Comparison of ENCODE assay signal across 8 cellular contexts in the genomic region with DNA sequence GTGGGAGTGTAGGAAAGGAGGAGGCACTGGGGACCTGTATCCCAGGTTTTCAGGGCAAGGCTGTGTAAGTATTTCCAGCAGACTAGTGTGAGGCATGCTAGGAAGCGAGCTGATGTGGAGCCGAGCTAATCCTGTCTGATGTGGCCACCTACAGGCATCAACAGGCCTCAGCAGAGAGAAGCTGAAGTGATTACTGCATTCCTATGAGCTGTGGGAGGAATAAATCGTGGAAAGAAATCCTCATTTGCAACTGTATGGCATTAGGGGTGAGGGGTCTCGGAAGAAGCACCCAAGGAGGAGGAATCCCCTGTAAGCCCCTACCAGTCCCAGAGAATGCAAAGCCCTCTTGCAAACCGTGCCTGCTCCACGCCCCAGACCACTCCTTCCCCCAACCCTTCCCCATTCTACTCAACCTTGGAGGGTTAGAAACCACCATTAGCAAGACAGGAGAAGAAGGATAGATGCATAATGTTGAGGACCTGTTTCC. TPM values are rescaled to one million over a fixed set of nuclear protein-coding genes. Genes with fewer than 3 reads are reported as not detected.
DNase-seq lines count a peak whose midpoint lies in the region; ATAC-seq and TF ChIP-seq lines count a peak whose summit lies in the region.

No MANE protein-coding gene starts in this region.

- intact Hi-C loops in PC-9 (cut with micrococcal nuclease; ENCODE audit: unreplicated experiment): loop anchor here (1.0 to 5.0 kb wide), 6 partner anchors 57 to 588 kb away; partner anchors contain the start of genes FLOT1 and IER3

- 0 out of 2 replicates have a peak, but pooled peaks cover 3% of the 10 kb centered on the region for H3F3A ChIP-seq in PC-9 (ENCODE audit: insufficient read depth, low read depth)

- H4K20me1 ChIP-seq in PC-9 (ENCODE audit: insufficient read depth) (no peaks in the 10 kb centered on the region), osteoblast (ENCODE audit: insufficient read depth, low read length) (no peaks in the 10 kb centered on the region)

- POLR2A ChIA-PET in PC-9 (lab: Charles Lee; ENCODE audit: unreplicated experiment): interaction anchor here (0.5 to 0.7 kb wide), 5 partner anchors 60 to 340 kb away, joined by 3 to 26 read pairs (median 3); no protein-coding TSS in a partner anchor

- H3K27me3 ChIP-seq in PC-9 (ENCODE audit: insufficient read depth, low read depth) (no peaks in the 10 kb centered on the region), osteoblast (ENCODE audit: insufficient read depth, low read length) (no peaks in the 10 kb centered on the region)

- H3K79me2 ChIP-seq in PC-9 (ENCODE audit: low read depth) (no peaks in the 10 kb centered on the region), osteoblast (ENCODE audit: insufficient read depth, low read length) (no peaks in the 10 kb centered on the region)

- no peak for ATAC-seq in HG03565 (IDR thresholded peaks at IDR 0.05; ENCODE audit: unreplicated experiment)

- peaks cover 3% of the 10 kb centered on the region; the same call in 1 of the 2 replicates for H3K4me1 ChIP-seq in PC-9 (replicated peaks; ENCODE audit: insufficient read depth)
- peaks cover 17% of the 10 kb centered on the region for H3K4me1 ChIP-seq in osteoblast (ENCODE audit: insufficient read depth, low read length)

- H3K27ac ChIP-seq in PC-9 (no peak overlapping the region), osteoblast (ENCODE audit: low read depth, low read length) (no peak overlapping the region)

- no peak overlapping the region for H2AFZ ChIP-seq in PC-9
- peak overlapping the region; percentile 54 for H2AFZ ChIP-seq in osteoblast (ENCODE audit: low read length)

- BruUV-seq in PC-9 (replicated peaks; lab: Mats Ljungman, UMichigan): no TSS peak

- peak; percentile 76 for DNase-seq in A172 (ENCODE audit: low spot score)
- peak; percentile 64 to 76 for DNase-seq in PC-9
- peak; percentile 87 for DNase-seq in fibroblast of peridontal ligament (ENCODE audit: extremely low read depth)
- peak; percentile 95 for DNase-seq in osteoblast (ENCODE audit: insufficient read length, low spot score, missing footprints)
- DNase-seq in stimulated activated CD4-positive, alpha-beta T cell treated with anti-CD3 and anti-CD28 coated beads, Interleukin-15, amount 100 ng/mL, for 24 hours: no peak
- no peak for DNase-seq in NCI-H187 (lab: John Stamatoyannopoulos, UW)

- no peaks in the 10 kb centered on the region for H3K36me3 ChIP-seq in PC-9 (ENCODE audit: low read depth)
- H3K36me3 ChIP-seq in osteoblast (ENCODE audit: insufficient read depth, low read length): no peaks in the 10 kb centered on the region

- peak; percentile 44; the same call in 1 of the 2 replicates for TF ChIP-seq CTCF in GM12874 (IDR thresholded peaks at IDR 0.05; ENCODE audit: insufficient read depth, low read depth, low read length)
- TF ChIP-seq CTCF in PC-9 (conservative IDR thresholded peaks at IDR 0.05): peak; percentile 75
- peak; percentile 84 for TF ChIP-seq CTCF in osteoblast (IDR thresholded peaks at IDR 0.05; ENCODE audit: extremely low read depth, low read depth, low read length)

- no peak overlapping the region for H3K4me2 ChIP-seq in PC-9
- H3K4me2 ChIP-seq in osteoblast (ENCODE audit: insufficient read depth, low read length): no peak overlapping the region

- H3K9me3 ChIP-seq in PC-9 (ENCODE audit: insufficient read depth, low read depth) (no peaks in the 10 kb centered on the region), osteoblast (ENCODE audit: low read depth, low read length) (no peaks in the 10 kb centered on the region)

- CTCF ChIA-PET in PC-9 (lab: Charles Lee): interaction anchor here (0.5 to 3.3 kb wide), 24 partner anchors 9 to 589 kb away, joined by 3 to 69 read pairs (median 4); partner anchors contain the start of genes GTF2H4, PSORS1C1 and VARS2

- H3K9me2 ChIP-seq in PC-9 (ENCODE audit: insufficient read depth): no peaks in the 10 kb centered on the region

- no peak overlapping the region for H3K4me3 ChIP-seq in PC-9
- no peak overlapping the region for H3K4me3 ChIP-seq in osteoblast (ENCODE audit: insufficient read depth, low read length)

RNA-seq across cellular contexts. Expression of gene C6orf15, which starts 41.6 kb away (rescaled TPM):
- 2.4 TPM in 2 replicates for total RNA-seq in A172 (2014; rRNA removed; shearing (Covaris generic))
- total RNA-seq in PC-9 (2021) (21.1 and 21.6 TPM in 2 replicates), osteoblast (not detected in 2 replicates)

RNA-seq across cellular contexts. Expression of gene PSORS1C1, which starts 43.8 kb away (rescaled TPM):
- total RNA-seq in A172 (2014; rRNA removed; shearing (Covaris generic)): 1.1 and 3.4 TPM in 2 replicates
- 29.2 and 34.2 TPM in 2 replicates for total RNA-seq in PC-9 (2021)
- total RNA-seq in osteoblast: 1.2 and 2.2 TPM in 2 replicates

RNA-seq across cellular contexts. Expression of gene CDSN, which starts 49.5 kb away (rescaled TPM):
- not detected in 2 replicates for total RNA-seq in A172 (2014; rRNA removed; shearing (Covaris generic))
- total RNA-seq in PC-9 (2021) (1.0 and 1.9 TPM in 2 replicates), osteoblast (not detected in 2 replicates)

Comparison
In these comparisons a context has a peak if more than half of its experiments do, and no peak if none do; other contexts are left out.
1. DNase-seq: peak in A172 (single experiment), PC-9 (2 of 2), fibroblast of peridontal ligament (single experiment) and osteoblast (single experiment); none in stimulated activated CD4-positive, alpha-beta T cell treated with anti-CD3 and anti-CD28 coated beads, Interleukin-15, amount 100 ng/mL, for 24 hours (single experiment) and NCI-H187 (0 of 2).
2. Peak in every context shown above with its lines, with median percentiles within 50 percentile points of each other: CTCF ChIP-seq.